ENCODE assay signal across 16 cellular contexts in the genomic region with DNA sequence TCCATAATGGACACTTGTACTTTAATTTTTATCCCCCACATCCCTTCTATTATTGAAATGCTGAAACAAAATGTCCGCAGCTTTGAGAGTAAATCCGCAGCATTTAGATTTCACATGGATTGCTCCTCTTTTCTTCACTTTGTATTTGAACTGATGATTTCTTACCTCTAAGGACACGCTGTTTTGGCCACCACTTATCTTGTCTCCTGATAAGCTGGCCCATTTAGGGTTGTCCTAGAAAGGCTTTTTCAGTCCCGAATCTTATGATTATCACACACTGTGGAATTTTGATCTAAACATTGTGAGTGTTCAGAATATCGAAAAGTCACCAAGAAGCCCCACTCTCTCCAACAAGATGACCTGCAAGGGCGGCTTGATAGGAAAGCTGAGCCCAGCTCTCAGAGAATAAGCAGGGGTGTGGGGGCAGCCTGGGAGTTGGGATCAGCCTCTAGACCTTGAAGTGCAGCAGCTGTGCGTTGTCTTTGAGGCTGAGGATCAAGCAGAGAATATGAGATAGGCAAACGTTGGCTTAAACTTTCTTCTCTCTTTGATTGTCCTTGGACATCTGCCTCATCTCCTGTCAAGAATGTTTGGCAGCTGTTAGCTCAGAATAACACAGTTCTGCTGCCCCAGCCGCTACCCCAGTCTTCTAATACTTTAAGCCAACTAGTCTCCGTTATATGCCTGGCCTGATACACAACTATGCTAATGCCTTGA.
DNase-seq lines count a peak whose midpoint lies in the region; ATAC-seq, FAIRE-seq and TF ChIP-seq lines count a peak whose summit lies in the region.
"Had no signal": no experiment of that assay in that cellular context is flagged by ENCODE, and none has a peak within 500 bp of the region (broad histone marks: within the 10 kb centered on the region; RNA-seq: fewer than 3 reads in every experiment).

No MANE protein-coding gene starts in this region.

- H3K18ac ChIP-seq in neuronal stem cell (ENCODE audit: low read length): no peak overlapping the region

- H2BK5ac ChIP-seq in neuronal stem cell (ENCODE audit: low read length): no peak overlapping the region

- H2AFZ ChIP-seq in DND-41 (ENCODE audit: low read depth, low read length) (peak overlapping the region; percentile 31; the same call in 1 of the 2 replicates), astrocyte (ENCODE audit: low read depth, low read length) (no peak overlapping the region), neuronal stem cell (ENCODE audit: low read length) (peak overlapping the region; percentile 65)

- no peak overlapping the region for H2BK12ac ChIP-seq in neuronal stem cell (ENCODE audit: low read length)

- no peak for TF ChIP-seq CTCF in DND-41 (IDR thresholded peaks at IDR 0.05; ENCODE audit: borderline replicate concordance, extremely low read depth, low read length, poor library complexity, severe bottlenecking)
- no peak for TF ChIP-seq CTCF in HL-60 (IDR thresholded peaks at IDR 0.05; ENCODE audit: insufficient read depth, low read length)
- no peak for TF ChIP-seq CTCF in astrocyte (IDR thresholded peaks at IDR 0.05; ENCODE audit: insufficient read depth, low read depth, low read length)
- no peak for TF ChIP-seq CTCF in type B pancreatic cell (conservative IDR thresholded peaks at IDR 0.05)

- H3K79me2 ChIP-seq in DND-41 (ENCODE audit: insufficient read depth, low read length) (no peaks in the 10 kb centered on the region), astrocyte (ENCODE audit: insufficient read depth, low read length) (no peaks in the 10 kb centered on the region)

- H3K27ac Mint-ChIP-seq in astrocyte (ENCODE audit: unreplicated experiment) (peak overlapping the region; percentile 31), type B pancreatic cell (no peak overlapping the region)
- H3K27ac Mint-ChIP-seq: CD8-positive, alpha-beta T cell had no signal

- H3K4me3 Mint-ChIP-seq in astrocyte (ENCODE audit: unreplicated experiment) (no peak overlapping the region), type B pancreatic cell (no peak overlapping the region)
- H3K4me3 Mint-ChIP-seq: CD8-positive, alpha-beta T cell had no signal

- H4K20me1 ChIP-seq in DND-41 (ENCODE audit: insufficient read depth, low read length): no peaks in the 10 kb centered on the region
- H4K20me1 ChIP-seq in astrocyte (ENCODE audit: insufficient read depth, low read length): no peaks in the 10 kb centered on the region

- no CpG with 5 or more reads among the region's 10 CpGs for WGBS in neuronal stem cell (ENCODE audit: extremely low coverage in 2 of 2, insufficient read length in 2 of 2, insufficient replicate concordance in 1 of 2), 2 donors

- ATAC-seq in DND-41 (ENCODE audit: insufficient read depth, low read depth): no peak
- ATAC-seq: CD8-positive, alpha-beta T cell; PC-3 had no signal

- peak overlapping the region; percentile 77; the same call in 1 of the 2 replicates for H3K27ac ChIP-seq in DND-41 (ENCODE audit: low read length)
- H3K27ac ChIP-seq in HL-60 (replicated peaks): peak overlapping the region; percentile 78
- no peak overlapping the region for H3K27ac ChIP-seq in astrocyte (ENCODE audit: low read depth, low read length)
- no peak overlapping the region for H3K27ac ChIP-seq in neuronal stem cell (replicated peaks; ENCODE audit: low read length)

- H3K27me3 Mint-ChIP-seq in astrocyte (ENCODE audit: low read depth, unreplicated experiment) (peaks cover 21% of the 10 kb centered on the region), type B pancreatic cell (no peaks in the 10 kb centered on the region)

- no peak overlapping the region for H4K91ac ChIP-seq in neuronal stem cell (ENCODE audit: low read depth, low read length, poor library complexity)

- no peak overlapping the region for H4K8ac ChIP-seq in neuronal stem cell (ENCODE audit: low read depth, low read length)

- H3K23ac ChIP-seq in neuronal stem cell (ENCODE audit: low read depth, low read length, poor library complexity): no peak overlapping the region

- no peak for FAIRE-seq in astrocyte (lab: Jason Lieb, UNC)

- H3K9me3 Mint-ChIP-seq in astrocyte (ENCODE audit: unreplicated experiment) (no peaks in the 10 kb centered on the region), type B pancreatic cell (peaks cover 7% of the 10 kb centered on the region)
- H3K9me3 Mint-ChIP-seq: CD8-positive, alpha-beta T cell had no signal

- H3K36me3 Mint-ChIP-seq in astrocyte (ENCODE audit: low read depth, unreplicated experiment): no peaks in the 10 kb centered on the region
- no peaks in the 10 kb centered on the region for H3K36me3 Mint-ChIP-seq in type B pancreatic cell
- H3K36me3 Mint-ChIP-seq: CD8-positive, alpha-beta T cell had no signal

- H3K36me3 ChIP-seq in DND-41 (ENCODE audit: insufficient read depth, low read length): no peaks in the 10 kb centered on the region
- no peaks in the 10 kb centered on the region for H3K36me3 ChIP-seq in astrocyte (ENCODE audit: insufficient read depth, low read length)
- H3K36me3 ChIP-seq in neuronal stem cell (replicated peaks in 1 of 2; ENCODE audit: control insufficient read depth in 2 of 2, insufficient read depth in 2 of 2, low read length in 2 of 2): no peaks in the 10 kb centered on the region
- H3K36me3 ChIP-seq: BE2C had no signal

- DNase-seq in DND-41 (no peak), HL-60 (ENCODE audit: low read depth in 1 of 2, low spot score in 1 of 2) (no peak), astrocyte (ENCODE audit: low read depth) (no peak), neuronal stem cell (ENCODE audit: low spot score) (no peak), type B pancreatic cell (ENCODE audit: extremely low spot score, unreplicated experiment) (no peak), anterior cingulate cortex (lab: John Stamatoyannopoulos, UW) (no peak), NCI-H226 (no peak)
- DNase-seq: BE2C; CD8-positive, alpha-beta T cell; Kasumi-1; MV-4-11; NCI-H1417 treated with DMSO at 0.1 percent for 48 hours; NCI-H2029 treated with DMSO at 0.1 percent for 48 hours; NCI-H526; PC-3; SK-N-SH had no signal

- H3K9me3 ChIP-seq in DND-41 (ENCODE audit: insufficient read depth, low read length, severe bottlenecking) (no peaks in the 10 kb centered on the region), astrocyte (ENCODE audit: insufficient read depth, low read depth, low read length) (no peaks in the 10 kb centered on the region), neuronal stem cell (replicated peaks in 1 of 2; ENCODE audit: control insufficient read depth in 2 of 2, insufficient read depth in 1 of 2, low read depth in 1 of 2, low read length in 2 of 2) (no peaks in the 10 kb centered on the region)
- H3K9me3 ChIP-seq: BE2C, SK-N-SH had no signal

- no peak overlapping the region for H3K4me3 ChIP-seq in DND-41 (ENCODE audit: low read depth in 1 of 2, low read length in 2 of 2)
- H3K4me3 ChIP-seq in HL-60 (replicated peaks; ENCODE audit: insufficient read depth, low read length): no peak overlapping the region
- H3K4me3 ChIP-seq in astrocyte (ENCODE audit: insufficient read depth, low read depth, low read length): no peak overlapping the region
- no peak overlapping the region for H3K4me3 ChIP-seq in neuronal stem cell (ENCODE audit: low read length in 2 of 2)

- no peak overlapping the region for H3K4ac ChIP-seq in neuronal stem cell (ENCODE audit: low read length)

- H3K4me2 ChIP-seq in DND-41 (ENCODE audit: insufficient read depth, low read length) (no peak overlapping the region), astrocyte (ENCODE audit: low read length) (no peak overlapping the region), neuronal stem cell (ENCODE audit: insufficient read depth, low read length, poor library complexity, severe bottlenecking) (no peak overlapping the region)
- H3K4me2 ChIP-seq: SK-N-SH had no signal

- no peak overlapping the region for H2AK5ac ChIP-seq in neuronal stem cell (ENCODE audit: low read depth, low read length)

- no peak overlapping the region for H3K14ac ChIP-seq in neuronal stem cell (ENCODE audit: low read length)

- H3K9ac ChIP-seq in DND-41 (ENCODE audit: low read depth, low read length) (no peak overlapping the region), astrocyte (ENCODE audit: low read length) (no peak overlapping the region), neuronal stem cell (ENCODE audit: low read depth, low read length, poor library complexity) (no peak overlapping the region)
- H3K9ac ChIP-seq: SK-N-SH had no signal

- H3K4me1 Mint-ChIP-seq in astrocyte (ENCODE audit: low read depth, unreplicated experiment) (peaks cover 20% of the 10 kb centered on the region), type B pancreatic cell (ENCODE audit: unreplicated experiment) (peaks cover 6% of the 10 kb centered on the region)

- H3K4me1 ChIP-seq in DND-41 (ENCODE audit: insufficient read depth, low read length) (peaks cover 41% of the 10 kb centered on the region), astrocyte (ENCODE audit: insufficient read depth, low read length) (no peaks in the 10 kb centered on the region), neuronal stem cell (ENCODE audit: control insufficient read depth in 2 of 2, insufficient read depth in 1 of 2, low read depth in 1 of 2, low read length in 2 of 2) (peaks cover 5 to 7% of the 10 kb centered on the region in 2 donors)
- H3K4me1 ChIP-seq: BE2C had no signal

- no peak overlapping the region for H2BK120ac ChIP-seq in neuronal stem cell (ENCODE audit: low read depth, low read length)

- no peaks in the 10 kb centered on the region for H3K27me3 ChIP-seq in DND-41 (ENCODE audit: insufficient read depth, low read length, poor library complexity)
- no peaks in the 10 kb centered on the region for H3K27me3 ChIP-seq in HL-60 (ENCODE audit: insufficient read depth, poor library complexity, severe bottlenecking)
- H3K27me3 ChIP-seq in astrocyte (ENCODE audit: insufficient read depth, low read length): no peaks in the 10 kb centered on the region
- no peaks in the 10 kb centered on the region for H3K27me3 ChIP-seq in neuronal stem cell (ENCODE audit: control insufficient read depth in 3 of 3, insufficient read depth in 3 of 3, low read depth in 1 of 3, low read length in 3 of 3)
- H3K27me3 ChIP-seq: BE2C had no signal

- H2BK15ac ChIP-seq in neuronal stem cell (ENCODE audit: low read length): no peak overlapping the region

- no peaks in the 10 kb centered on the region for H3K79me1 ChIP-seq in neuronal stem cell (ENCODE audit: low read depth, low read length)

Comparison
In these comparisons a context has a peak if more than half of its experiments do, and no peak if none do; other contexts are left out.
1. H3K27ac ChIP-seq: peak in DND-41 (single experiment) and HL-60 (single experiment); none in astrocyte (single experiment) and neuronal stem cell (single experiment).